Comparison of ENCODE assay signal across 9 cellular contexts in the genomic region with DNA sequence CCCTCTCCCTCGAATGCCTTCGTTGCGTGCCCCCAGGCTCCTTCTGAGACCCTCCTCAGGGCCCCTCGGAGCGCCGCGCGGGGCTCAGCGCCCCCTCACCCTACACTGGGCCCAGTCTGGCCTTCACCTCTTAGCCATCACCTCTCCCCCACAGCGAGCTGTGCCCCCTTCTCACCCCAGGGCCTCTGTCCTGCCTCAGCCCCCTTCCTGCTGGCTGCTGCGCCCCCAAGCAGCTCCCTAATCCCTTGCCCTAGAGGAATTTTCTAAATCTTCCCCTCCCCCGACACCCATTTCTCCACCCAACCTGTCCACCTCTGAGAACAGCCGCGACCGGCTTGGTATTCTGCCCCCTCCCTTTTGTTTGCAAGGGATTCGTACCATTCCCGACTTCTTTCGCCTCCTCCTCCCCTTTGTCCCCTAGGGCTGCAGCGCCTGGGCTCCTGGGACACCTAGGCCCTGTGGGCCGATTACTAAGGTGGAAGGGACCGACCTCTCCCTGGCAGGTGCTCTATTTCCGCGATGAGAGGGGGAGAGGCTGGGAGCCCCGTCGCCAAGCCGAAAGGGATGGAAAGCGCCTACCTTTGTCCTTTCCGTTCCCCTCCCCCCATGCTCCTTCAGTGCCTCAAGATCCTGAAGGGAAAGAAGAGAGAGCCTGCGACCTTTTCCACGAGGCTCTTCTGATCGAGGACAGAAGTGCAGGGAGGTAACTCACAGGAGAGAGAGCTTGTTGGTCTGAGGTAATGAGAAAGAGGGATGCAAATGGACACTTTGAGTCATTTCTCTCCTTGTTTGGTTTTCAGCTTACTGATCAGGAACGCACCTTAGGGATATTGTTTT. TPM values are rescaled to one million over a fixed set of nuclear protein-coding genes. Genes with fewer than 3 reads are reported as not detected.
DNase-seq lines count a peak whose midpoint lies in the region; ATAC-seq and TF ChIP-seq lines count a peak whose summit lies in the region.
"Had no signal": no experiment of that assay in that cellular context is flagged by ENCODE, and none has a peak within 500 bp of the region (broad histone marks: within the 10 kb centered on the region; RNA-seq: fewer than 3 reads in every experiment).

No MANE protein-coding gene starts in this region.

- H3K27ac ChIP-seq in cardiac muscle cell: peak overlapping the region; percentile 89
- peak overlapping the region; percentile 68 for H3K27ac ChIP-seq in RWPE1
- peak overlapping the region; percentile 77 to 88 (median 86) for H3K27ac ChIP-seq in esophagus squamous epithelium
- peak overlapping the region; percentile 83 to 88 for H3K27ac ChIP-seq in prostate gland

- H3K36me3 ChIP-seq in cardiac muscle cell (peaks cover under 1% of the 10 kb centered on the region), esophagus squamous epithelium (peaks cover 0 to 5% (median 0%) of the 10 kb centered on the region in 3 donors), prostate gland (no peaks in the 10 kb centered on the region)

- peak overlapping the region; percentile 77 for H3K4me3 ChIP-seq in cardiac muscle cell
- H3K4me3 ChIP-seq in esophagus squamous epithelium: peak overlapping the region; percentile 37 to 69 (median 56)
- peak overlapping the region; percentile 52 to 55 for H3K4me3 ChIP-seq in prostate gland

- no peak for DNase-seq in cardiac muscle cell (ENCODE audit: low read depth in 1 of 2, low spot score in 1 of 2)
- no peak for DNase-seq in cardiac septum (ENCODE audit: low spot score)
- DNase-seq in RWPE1 (ENCODE audit: low spot score): no peak
- DNase-seq in esophagus squamous epithelium (lab: John Stamatoyannopoulos, UW): no peak
- peak; percentile 4 for DNase-seq in prostate gland (ENCODE audit: low spot score)
- DNase-seq in amygdala (lab: John Stamatoyannopoulos, UW): no peak
- no peak for DNase-seq in Ammon's horn (ENCODE audit: low spot score)

- intact Hi-C loops in cardiac septum (cut with DNase I): loop anchor here (10.0 kb wide), 1 partner anchor 209 kb away; no protein-coding TSS in a partner anchor
- intact Hi-C loops in esophagus squamous epithelium (cut with DNase I): loop anchor here (10.0 kb wide), 1 partner anchor 99 kb away; no protein-coding TSS in a partner anchor
- intact Hi-C loops in prostate gland (cut with DNase I): loop anchor here (10.0 kb wide), 1 partner anchor 209 kb away; no protein-coding TSS in a partner anchor

- no peaks in the 10 kb centered on the region for H3K4me1 ChIP-seq in cardiac muscle cell (ENCODE audit: low read depth)
- H3K4me1 ChIP-seq in esophagus squamous epithelium: peaks cover 0 to 51% (median 3%) of the 10 kb centered on the region in 3 donors
- no peaks in the 10 kb centered on the region for H3K4me1 ChIP-seq in prostate gland (replicated peaks)

- TF ChIP-seq POLR2A in esophagus squamous epithelium (IDR thresholded peaks at IDR 0.05) (no peak), prostate gland (IDR thresholded peaks at IDR 0.05) (no peak)

- POLR2A ChIA-PET in RWPE1 (lab: Yijun Ruan, JAX; ENCODE audit: low non-redundant PET): no interaction called here

- no peak for TF ChIP-seq CTCF in cardiac muscle cell (IDR thresholded peaks at IDR 0.05; ENCODE audit: low read depth, low read length)
- TF ChIP-seq CTCF in RWPE1 (conservative IDR thresholded peaks at IDR 0.05; ENCODE audit: low read depth): no peak
- no peak for TF ChIP-seq CTCF in esophagus squamous epithelium (IDR thresholded peaks at IDR 0.05)
- no peak for TF ChIP-seq CTCF in prostate gland (IDR thresholded peaks at IDR 0.05)

- H3K9me3 ChIP-seq in cardiac muscle cell (ENCODE audit: low read depth): no peaks in the 10 kb centered on the region
- H3K9me3 ChIP-seq in esophagus squamous epithelium: no peaks in the 10 kb centered on the region
- H3K9me3 ChIP-seq in prostate gland: no peaks in the 10 kb centered on the region

- ATAC-seq in HG02642 (IDR thresholded peaks at IDR 0.05; ENCODE audit: poor library complexity, unreplicated experiment): no peak

- WGBS in esophagus squamous epithelium, 2 donors: 0 to 40% methylated on average over 9 to 22 of the region's 32 CpGs
- 6% methylated on average over 24 of the region's 32 CpGs for WGBS in prostate gland

- H3K27me3 ChIP-seq in cardiac muscle cell (no peaks in the 10 kb centered on the region), esophagus squamous epithelium (no peaks in the 10 kb centered on the region), prostate gland (replicated peaks; ENCODE audit: insufficient read depth) (no peaks in the 10 kb centered on the region)

- CTCF ChIA-PET in RWPE1 (lab: Yijun Ruan, JAX): interaction anchor here (0.6 kb wide), 1 partner anchor 115 kb away, joined by 3 read pairs; no protein-coding TSS in a partner anchor

RNA-seq across cellular contexts. Expression of a gene that starts 10.9 kb away (rescaled TPM):
- total RNA-seq in cardiac muscle cell (34.1 and 50.1 TPM in 2 replicates), cardiac septum (10.9 TPM), esophagus squamous epithelium (10 to 100 TPM; 20.8 to 36.7 (median 28.3) TPM), prostate gland (10 to 100 TPM; 11.9 to 29.1 TPM)
- 27.1 and 28.8 TPM in 2 replicates for polyA plus RNA-seq in cardiac muscle cell

RNA-seq across cellular contexts. Expression of a gene that starts 32.5 kb away (rescaled TPM):
- total RNA-seq in cardiac muscle cell (not detected in 2 replicates), cardiac septum (not detected), esophagus squamous epithelium (1 to 10 TPM in 2 of 4 donors, not detected in 2; 1.3 to 2.3 TPM), prostate gland (not detected)
- not detected in 2 replicates for polyA plus RNA-seq in cardiac muscle cell
- total RNA-seq: glomerular endothelial cell had no signal
